In genomic region chr7:81752318-81752714, GRCh38 we compare ENCODE assay signal across 27 cellular contexts. TPM values are rescaled to one million over a fixed set of nuclear protein-coding genes. Genes with fewer than 3 reads are reported as not detected.
DNase-seq lines count a peak whose midpoint lies in the region; ATAC-seq and TF ChIP-seq lines count a peak whose summit lies in the region.
"Had no signal": no experiment of that assay in that cellular context is flagged by ENCODE, and none has a peak within 500 bp of the region (broad histone marks: within the 10 kb centered on the region; RNA-seq: fewer than 3 reads in every experiment).

No MANE protein-coding gene starts in this region.

- no peak overlapping the region for H2AFZ ChIP-seq in GM23338
- peak overlapping the region; percentile 52; the same call in 1 of the 2 replicates for H2AFZ ChIP-seq in PC-9

- peaks cover 28% of the 10 kb centered on the region for H3K4me1 Mint-ChIP-seq in GM23338
- H3K4me1 Mint-ChIP-seq: CD4-positive, CD25-positive, alpha-beta regulatory T cell; IgD-negative memory B cell had no signal

- no TSS peak for BruUV-seq in PC-9 (replicated peaks; lab: Mats Ljungman, UMichigan)

- no peaks in the 10 kb centered on the region for H3K27me3 Mint-ChIP-seq in GM23338 (ENCODE audit: insufficient read depth, low read depth, poor library complexity)
- H3K27me3 Mint-ChIP-seq: CD4-positive, CD25-positive, alpha-beta regulatory T cell; IgD-negative memory B cell had no signal

- H4K20me1 ChIP-seq in GM23338 (replicated peaks; ENCODE audit: insufficient read depth) (no peaks in the 10 kb centered on the region), PC-9 (ENCODE audit: insufficient read depth) (no peaks in the 10 kb centered on the region)

- peaks cover 13% of the 10 kb centered on the region for H3K4me1 ChIP-seq in GM23338 (ENCODE audit: insufficient read depth)
- peaks cover 25% of the 10 kb centered on the region for H3K4me1 ChIP-seq in HUES64 (ENCODE audit: insufficient read depth, low read length)
- no peaks in the 10 kb centered on the region for H3K4me1 ChIP-seq in PC-9 (replicated peaks; ENCODE audit: insufficient read depth)
- no peaks in the 10 kb centered on the region for H3K4me1 ChIP-seq in adrenal gland (replicated peaks in 1 of 2)
- H3K4me1 ChIP-seq: Peyer's patch had no signal

- H3K36me3 ChIP-seq in GM23338 (ENCODE audit: insufficient read depth) = no peaks in the 10 kb centered on the region
- no peaks in the 10 kb centered on the region for H3K36me3 ChIP-seq in HUES64 (ENCODE audit: insufficient read depth, low read length)
- no peaks in the 10 kb centered on the region for H3K36me3 ChIP-seq in PC-9 (ENCODE audit: low read depth)
- H3K36me3 ChIP-seq in adrenal gland (replicated peaks in 1 of 2) = peaks cover 0 to 6% of the 10 kb centered on the region in 2 donors
- H3K36me3 ChIP-seq: Peyer's patch had no signal

- DNase-seq in GM23338 (ENCODE audit: low spot score) = no peak
- DNase-seq in PC-9 = no peak
- DNase-seq in fibroblast of villous mesenchyme (ENCODE audit: low read depth) = peak; percentile 44
- no peak for DNase-seq in GM13976 (ENCODE audit: low spot score)
- DNase-seq in nucleus accumbens (lab: John Stamatoyannopoulos, UW) = no peak
- no peak for DNase-seq in C1 segment of cervical spinal cord (lab: John Stamatoyannopoulos, UW)
- no peak for DNase-seq in adrenal gland
- DNase-seq: ACHN; CD4-positive, CD25-positive, alpha-beta regulatory T cell; DMS53; MV-4-11; NCI-H1105; NCI-H1436 treated with DMSO at 0.1 percent for 48 hours; NCI-H1930; NCI-H446 treated with DMSO at 0.1 percent for 48 hours; NCI-H526; NCI-H82; NK-92 treated with Interleukin-12 subunit alpha and Interleukin-12 subunit beta, amount 100 ng/mL, for 24 hours; Peyer's patch; SHP77 treated with DMSO at 0.1 percent for 48 hours; T-helper 1 cell had no signal

- no peaks in the 10 kb centered on the region for H3K9me3 ChIP-seq in HUES64 (ENCODE audit: insufficient read depth, low read depth, low read length)
- H3K9me3 ChIP-seq in PC-9 (ENCODE audit: insufficient read depth, low read depth) = no peaks in the 10 kb centered on the region
- no peaks in the 10 kb centered on the region for H3K9me3 ChIP-seq in adrenal gland (replicated peaks in 1 of 3)
- H3K9me3 ChIP-seq: Peyer's patch had no signal

- WGBS in HUES64 = 85% methylated on average over 3 of the region's 3 CpGs
- whole genome bisulfite sequencing in adrenal gland, 4 donors = 62 to 70% (median 66%) methylated on average over 3 of the region's 3 CpGs

- H3K27me3 ChIP-seq in GM23338 (ENCODE audit: insufficient read depth) = no peaks in the 10 kb centered on the region
- no peaks in the 10 kb centered on the region for H3K27me3 ChIP-seq in HUES64 (ENCODE audit: insufficient read depth, low read length)
- H3K27me3 ChIP-seq in PC-9 (ENCODE audit: insufficient read depth, low read depth) = no peaks in the 10 kb centered on the region
- no peaks in the 10 kb centered on the region for H3K27me3 ChIP-seq in adrenal gland
- H3K27me3 ChIP-seq: Peyer's patch had no signal

- TF ChIP-seq CTCF in GM23338 (conservative IDR thresholded peaks at IDR 0.05; ENCODE audit: low read depth in 2 of 2) = no peak
- no peak for TF ChIP-seq CTCF in PC-9 (conservative IDR thresholded peaks at IDR 0.05)
- no peak for TF ChIP-seq CTCF in fibroblast of villous mesenchyme (IDR thresholded peaks at IDR 0.05; ENCODE audit: insufficient read depth, low read depth, low read length)
- no peak for TF ChIP-seq CTCF in GM13976 (IDR thresholded peaks at IDR 0.05; ENCODE audit: borderline replicate concordance, control extremely low read depth, extremely low read depth, insufficient read depth, missing control alignments)
- no peak for TF ChIP-seq CTCF in adrenal gland (IDR thresholded peaks at IDR 0.05)

- TF ChIP-seq POLR2A in adrenal gland (IDR thresholded peaks at IDR 0.05) = no peak

- H3K36me3 Mint-ChIP-seq in GM23338 (ENCODE audit: low read depth) = no peaks in the 10 kb centered on the region
- H3K36me3 Mint-ChIP-seq: CD4-positive, CD25-positive, alpha-beta regulatory T cell; IgD-negative memory B cell had no signal

- H3K9me2 ChIP-seq in GM23338 (ENCODE audit: insufficient read depth) (no peaks in the 10 kb centered on the region), PC-9 (ENCODE audit: insufficient read depth) (no peaks in the 10 kb centered on the region)

- H3F3A ChIP-seq in GM23338 (replicated peaks; ENCODE audit: low read depth) (no peaks in the 10 kb centered on the region), PC-9 (ENCODE audit: insufficient read depth, low read depth) (no peaks in the 10 kb centered on the region; the same call in 1 of the 2 replicates)

- CTCF ChIA-PET in PC-9 (lab: Charles Lee) = no interaction called here

- intact Hi-C loops in PC-9 (cut with micrococcal nuclease; ENCODE audit: unreplicated experiment) (no loop called here), adrenal gland (cut with DNase I) (no loop called here)

- H3K27ac ChIP-seq in GM23338 (ENCODE audit: low read depth) (peak overlapping the region; percentile 57), HUES64 (ENCODE audit: low read depth, low read length) (peak overlapping the region; percentile 44; the same call in 1 of the 2 replicates), PC-9 (no peak overlapping the region), adrenal gland (no peak overlapping the region)
- H3K27ac ChIP-seq: Peyer's patch had no signal

- H3K4me3 ChIP-seq in GM23338 (no peak overlapping the region), HUES64 (ENCODE audit: low read length) (no peak overlapping the region), PC-9 (no peak overlapping the region), fibroblast of villous mesenchyme (ENCODE audit: low read depth, low read length) (no peak overlapping the region), adrenal gland (no peak overlapping the region)
- H3K4me3 ChIP-seq: Peyer's patch had no signal

- H3K27ac Mint-ChIP-seq in GM23338 = peak overlapping the region; percentile 85
- H3K27ac Mint-ChIP-seq: CD4-positive, CD25-positive, alpha-beta regulatory T cell; IgD-negative memory B cell had no signal

- H3K4me2 ChIP-seq in GM23338 = peak overlapping the region; percentile 3; the same call in 1 of the 2 replicates
- H3K4me2 ChIP-seq in PC-9 = no peak overlapping the region

- H3K9me3 Mint-ChIP-seq in GM23338 = no peaks in the 10 kb centered on the region

- in situ Hi-C loops in GM13976 (cut with MboI; ENCODE audit: low sequenced_read_pairs, unreplicated experiment) = no loop called here

- H3K4me3 Mint-ChIP-seq in GM23338 = no peak overlapping the region
- H3K4me3 Mint-ChIP-seq: CD4-positive, CD25-positive, alpha-beta regulatory T cell; IgD-negative memory B cell had no signal

- no peak for ATAC-seq in GM23338

- H3K79me2 ChIP-seq in GM23338 (replicated peaks; ENCODE audit: insufficient read depth) (no peaks in the 10 kb centered on the region), PC-9 (ENCODE audit: low read depth) (no peaks in the 10 kb centered on the region)

- POLR2A ChIA-PET in PC-9 (lab: Charles Lee; ENCODE audit: unreplicated experiment) = interaction anchor here (0.7 kb wide), 1 partner anchor 38 kb away, joined by 3 read pairs; no protein-coding TSS in a partner anchor

- no peak overlapping the region for H3K9ac ChIP-seq in HUES64 (ENCODE audit: low read depth, low read length)

TF ChIP-seq in GM23338, 12 proteins besides CTCF, POLR2A, EP300 and RAD21 (continues in another document):
- TF ChIP-seq REST (IDR thresholded peaks at IDR 0.05; ENCODE audit: unreplicated experiment) (no peak), POLR2AphosphoS5 (IDR thresholded peaks at IDR 0.05; ENCODE audit: low read depth) (no peak), EZH2phosphoT487 (IDR thresholded peaks at IDR 0.05; ENCODE audit: unreplicated experiment) (no peak), ETS1 (IDR thresholded peaks at IDR 0.05) (no peak), EZH2 (IDR thresholded peaks at IDR 0.05; ENCODE audit: low read depth, unreplicated experiment) (no peak), ZNF114 (CRISPR knock-in tag; IDR thresholded peaks at IDR 0.05) (no peak), JUNB (IDR thresholded peaks at IDR 0.05; ENCODE audit: unreplicated experiment) (no peak)

RNA-seq across cellular contexts. Expression of gene HGF, which starts 17.5 kb away (rescaled TPM):
- total RNA-seq in GM23338 (2014; rRNA removed; shearing (Covaris generic)) = 0.50 and 1.1 TPM in 2 replicates
- polyA plus RNA-seq in GM23338 (2016; fragmentation: Nextera tagmentation; extraction: Ambion mirVana) = 0.24 and 0.28 TPM in 2 replicates
- polyA plus RNA-seq in HUES64 (2013, experiment 1 of 2) = 0.65 TPM
- polyA plus RNA-seq in HUES64 (2013, experiment 2 of 2) = 0.32 TPM
- total RNA-seq in PC-9 (2021) = not detected in 2 replicates
- 33.2 and 60.6 TPM in 2 replicates for total RNA-seq in fibroblast of villous mesenchyme
- 100 to 1,000 TPM in 2 of 8 donors, 10 to 100 TPM in 6; 15.1 to 157 (median 80.6) TPM for total RNA-seq in adrenal gland
- polyA plus RNA-seq in adrenal gland = 10 to 100 TPM in 1 of 3 donors, 1 to 10 TPM in 2; 7.4 to 33.8 (median 9.4) TPM
- total RNA-seq: Daoy, G401, HT1080, OCI-LY7 had no signal
- polyA plus RNA-seq: CD4-positive, CD25-positive, alpha-beta regulatory T cell; IgD-negative memory B cell had no signal

Comparison
In these comparisons a context has a peak if more than half of its experiments do, and no peak if none do; other contexts are left out.
1. H3K27ac ChIP-seq: peak in GM23338 (single experiment) and HUES64 (single experiment); none in PC-9 (single experiment) and adrenal gland (0 of 5).